In the genomic region with DNA sequence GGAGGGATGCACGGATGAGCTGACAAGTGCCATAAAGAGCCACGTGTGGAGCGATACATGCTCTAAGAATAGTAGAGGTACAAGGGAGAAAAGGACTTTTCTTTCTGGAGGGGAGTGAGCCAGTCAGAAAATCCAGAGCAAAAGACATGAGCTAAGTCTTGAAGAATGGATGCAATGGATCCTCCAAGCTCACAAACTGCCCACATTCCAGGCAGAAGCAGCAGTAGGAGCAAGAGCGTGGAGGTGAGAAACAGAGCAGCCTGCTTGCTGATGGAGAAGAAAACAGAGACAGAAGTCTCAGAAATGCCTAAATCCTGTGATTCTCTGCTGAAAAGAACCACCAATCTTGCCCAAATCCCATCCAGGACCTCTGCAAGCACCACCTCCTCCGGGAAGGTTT, we compare ENCODE assay signal across 1 cellular context.
TF ChIP-seq lines count a peak whose summit lies in the region.

No MANE protein-coding gene starts in this region.

TF ChIP-seq in GM23338, 12 proteins besides CTCF, POLR2A, EP300 and RAD21 (continued from another document):
- TF ChIP-seq CREB1 (CRISPR knock-in tag; IDR thresholded peaks at IDR 0.05; ENCODE audit: low read depth) (no peak), EZH2 (IDR thresholded peaks at IDR 0.05; ENCODE audit: low read depth, unreplicated experiment) (no peak)
